8 cellular contexts compared by ENCODE assay signal in the genomic region with DNA sequence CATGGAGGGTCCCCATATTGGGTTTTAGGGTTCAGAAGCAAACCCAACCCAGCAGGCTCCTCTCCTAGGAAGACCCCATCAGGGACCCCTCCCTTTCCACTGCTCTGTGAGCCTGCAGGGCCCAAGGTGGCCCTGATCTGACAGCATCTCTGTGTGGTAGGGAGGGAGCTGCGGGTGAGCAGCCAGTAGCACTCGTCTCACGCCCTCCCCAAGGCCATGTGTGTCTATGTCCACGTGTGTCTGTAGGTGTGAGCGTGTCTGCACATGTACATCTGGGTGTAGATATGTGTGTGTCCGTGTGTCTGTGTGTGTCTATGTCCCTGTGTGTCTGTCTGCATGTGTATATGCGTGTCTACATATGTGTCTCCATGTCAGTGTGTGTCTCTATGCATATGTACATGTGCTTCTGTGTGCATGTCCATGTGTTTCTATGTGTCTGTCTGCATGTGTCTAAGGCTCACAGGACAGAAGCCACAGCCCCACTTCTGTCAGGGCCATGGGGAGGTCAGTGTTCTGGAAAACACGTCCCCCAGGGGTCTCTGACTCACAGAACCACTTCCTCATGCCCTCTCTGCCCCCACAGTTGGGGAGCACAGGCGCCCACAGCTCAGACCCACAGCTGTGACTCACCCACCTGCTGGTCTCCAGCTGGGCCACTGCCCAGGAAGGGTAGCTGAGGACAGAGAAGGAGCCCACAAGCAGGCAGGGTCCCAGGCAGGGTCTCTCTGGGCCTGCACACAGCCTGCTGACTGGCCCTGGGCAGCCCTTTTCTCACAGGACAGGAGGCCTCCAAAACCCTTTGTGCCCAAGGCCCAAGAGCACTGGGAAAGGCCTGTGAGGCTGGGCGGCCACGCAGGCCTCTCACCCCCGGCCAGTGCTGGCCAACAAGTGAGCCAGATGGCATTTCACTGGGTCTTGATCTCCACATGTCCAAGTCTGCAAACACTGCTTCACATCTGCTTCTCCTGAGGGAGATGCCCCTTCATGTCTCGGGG.
DNase-seq lines count a peak whose midpoint lies in the region; ATAC-seq and TF ChIP-seq lines count a peak whose summit lies in the region.

No MANE protein-coding gene starts in this region.

- H3K4me1 ChIP-seq in body of pancreas (peaks cover 19% of the 10 kb centered on the region), left lung (peaks cover 17 to 27% of the 10 kb centered on the region in 2 donors), uterus (peaks cover 10 to 17% of the 10 kb centered on the region in 2 donors)

- intact Hi-C loops in body of pancreas (cut with DNase I), result no loop called here
- intact Hi-C loops in left lung (cut with DNase I), result no loop called here
- intact Hi-C loops in uterus (cut with DNase I; ENCODE audit: low total_unique reads), result no loop called here

- H3K36me3 ChIP-seq in body of pancreas (replicated peaks in 1 of 2; ENCODE audit: insufficient read depth in 1 of 2, low read depth in 2 of 2), result no peaks in the 10 kb centered on the region
- H3K36me3 ChIP-seq in left lung, result no peaks in the 10 kb centered on the region
- H3K36me3 ChIP-seq in uterus, result no peaks in the 10 kb centered on the region

- H3K9me3 ChIP-seq in body of pancreas, result no peaks in the 10 kb centered on the region
- H3K9me3 ChIP-seq in left lung, result no peaks in the 10 kb centered on the region
- no peaks in the 10 kb centered on the region for H3K9me3 ChIP-seq in uterus

- 84 to 93% methylated on average over 9 to 13 of the region's 13 CpGs for WGBS in body of pancreas, 2 donors

- ATAC-seq in body of pancreas, result peak; percentile 62
- peak; percentile 53 for ATAC-seq in left lung

- H3K27ac ChIP-seq in body of pancreas (peak overlapping the region in 2 of 4 donors; percentile 4 to 5), left lung (peak overlapping the region; percentile 19 to 55), uterus (peak overlapping the region; percentile 60 to 64)

- no peak for TF ChIP-seq POLR2A in body of pancreas (IDR thresholded peaks at IDR 0.05)
- TF ChIP-seq POLR2A in uterus (IDR thresholded peaks at IDR 0.05), result no peak

- no peaks in the 10 kb centered on the region for H3K27me3 ChIP-seq in body of pancreas
- H3K27me3 ChIP-seq in left lung, result peaks cover 0 to 6% of the 10 kb centered on the region in 2 donors
- H3K27me3 ChIP-seq in uterus, result no peaks in the 10 kb centered on the region

- TF ChIP-seq CTCF in body of pancreas (IDR thresholded peaks at IDR 0.05) (no peak), left lung (IDR thresholded peaks at IDR 0.05) (no peak), uterus (IDR thresholded peaks at IDR 0.05) (no peak)

- peak; percentile 57 for DNase-seq in activated effector memory CD4-positive, alpha-beta T cell treated with anti-CD3 and anti-CD28 coated beads, Interleukin-2, amount 50 U/mL, for 16 hours
- DNase-seq in activated effector memory CD4-positive, alpha-beta T cell treated with Interleukin-2 at 50 U/mL for 16 hours, result no peak
- DNase-seq in body of pancreas (peak; percentile 35 to 70 (median 58)), left lung (peak in 1 of 2 donors; percentile 64), uterus (peak; percentile 48 to 68), NCI-H187 treated with DMSO at 0.1 percent for 48 hours (lab: John Stamatoyannopoulos, UW) (no peak)
- no peak for DNase-seq in stimulated activated CD4-positive, alpha-beta T cell treated with anti-CD3 and anti-CD28 coated beads, Interleukin-12 subunit alpha, Interleukin-12 subunit beta, amount 100 ng/mL, for 4 hours
- no peak for DNase-seq in stimulated activated CD4-positive, alpha-beta T cell treated with anti-CD3 and anti-CD28 coated beads, Interleukin-2, amount 100 ng/mL, for 24 hours

- no peak overlapping the region for H3K4me3 ChIP-seq in body of pancreas
- H3K4me3 ChIP-seq in left lung, result no peak overlapping the region
- H3K4me3 ChIP-seq in uterus, result no peak overlapping the region

Comparison
In these comparisons a context has a peak if more than half of its experiments do, and no peak if none do; other contexts are left out.
1. DNase-seq: peak in activated effector memory CD4-positive, alpha-beta T cell treated with anti-CD3 and anti-CD28 coated beads, Interleukin-2, amount 50 U/mL, for 16 hours (single experiment), body of pancreas (4 of 4) and uterus (2 of 2); none in activated effector memory CD4-positive, alpha-beta T cell treated with Interleukin-2 at 50 U/mL for 16 hours (single experiment), NCI-H187 treated with DMSO at 0.1 percent for 48 hours (single experiment), stimulated activated CD4-positive, alpha-beta T cell treated with anti-CD3 and anti-CD28 coated beads, Interleukin-12 subunit alpha, Interleukin-12 subunit beta, amount 100 ng/mL, for 4 hours (single experiment) and stimulated activated CD4-positive, alpha-beta T cell treated with anti-CD3 and anti-CD28 coated beads, Interleukin-2, amount 100 ng/mL, for 24 hours (0 of 2).